Comparison of ENCODE assay signal across 23 cellular contexts in the genomic region with DNA sequence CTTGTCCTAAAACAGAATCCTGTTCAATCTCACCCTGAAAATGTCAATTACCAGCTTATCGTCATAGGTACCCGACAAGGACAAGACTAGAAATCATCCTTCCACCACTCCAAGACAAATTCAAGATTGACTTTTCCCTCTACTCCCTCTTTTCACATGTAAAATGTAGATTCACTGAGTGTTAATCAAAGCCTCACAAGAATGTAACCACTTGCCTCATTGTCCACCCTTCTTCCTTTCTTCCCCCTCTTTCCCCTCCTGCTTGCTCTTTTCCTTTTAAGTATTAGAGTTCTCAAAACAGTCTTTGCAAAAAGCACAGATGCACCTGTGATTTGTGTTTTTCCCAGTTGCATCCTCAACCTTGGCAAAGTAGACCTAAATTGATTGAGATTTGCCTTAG.
"Had no signal": no experiment of that assay in that cellular context is flagged by ENCODE, and none has a peak within 500 bp of the region (broad histone marks: within the 10 kb centered on the region; RNA-seq: fewer than 3 reads in every experiment).

No MANE protein-coding gene starts in this region.

- H3K4me1 ChIP-seq: esophagus squamous epithelium, heart right ventricle, lower lobe of right lung, parathyroid adenoma, right lobe of liver, tibial nerve, vagina had no signal

- DNase-seq: dermis blood vessel endothelial cell; effector memory CD4-positive, alpha-beta T cell; erythroblast; esophagus squamous epithelium; foreskin melanocyte; glutamatergic neuron; heart right ventricle; hippocampal formation; left ventricle myocardium superior; lower lobe of right lung; natural killer cell; right lobe of liver; small intestine; stimulated activated CD4-positive, alpha-beta T cell treated with anti-CD3 and anti-CD28 coated beads, Interleukin-15, amount 100 ng/mL, for 24 hours; stimulated activated CD4-positive, alpha-beta T cell treated with anti-CD3 and anti-CD28 coated beads, Interleukin-2, amount 100 ng/mL, for 48 hours; stimulated activated naive B cell treated with anti-CD40 and anti-IgM and Interleukin-4, amounts not matched to agents 10 μg/mL and 1 μg/mL and 100 μg/mL, for 72 hours had no signal

- H3K36me3 ChIP-seq: esophagus squamous epithelium, heart right ventricle, lower lobe of right lung, right lobe of liver, thoracic aorta, tibial nerve, vagina had no signal

- H3K27ac ChIP-seq: coronary artery, esophagus squamous epithelium, heart right ventricle, lower lobe of right lung, parathyroid adenoma, right lobe of liver, thoracic aorta, tibial nerve, vagina had no signal

- H3K79me2 ChIP-seq: parathyroid adenoma had no signal

- ATAC-seq: heart right ventricle; left ventricle myocardium superior; lower lobe of right lung; natural killer cell; right lobe of liver; stimulated activated naive B cell treated with anti-CD40 and anti-IgM and Interleukin-4, amounts not matched to agents 10 μg/mL and 1 μg/mL and 100 μg/mL, for 72 hours had no signal

- H3K9ac ChIP-seq: parathyroid adenoma had no signal

- H3K9me3 ChIP-seq: esophagus squamous epithelium, heart right ventricle, lower lobe of right lung, right lobe of liver, thoracic aorta, tibial nerve, vagina had no signal

- FAIRE-seq: endometrium, keratinocyte, small intestine had no signal

- H3K4me3 ChIP-seq: coronary artery, esophagus squamous epithelium, heart right ventricle, lower lobe of right lung, right lobe of liver, thoracic aorta, tibial nerve, vagina had no signal

- H2AFZ ChIP-seq: parathyroid adenoma had no signal

- H3K27me3 ChIP-seq: esophagus squamous epithelium, heart right ventricle, right lobe of liver, tibial nerve, vagina had no signal
